ENCODE assay signal across 5 cellular contexts in the genomic region with DNA sequence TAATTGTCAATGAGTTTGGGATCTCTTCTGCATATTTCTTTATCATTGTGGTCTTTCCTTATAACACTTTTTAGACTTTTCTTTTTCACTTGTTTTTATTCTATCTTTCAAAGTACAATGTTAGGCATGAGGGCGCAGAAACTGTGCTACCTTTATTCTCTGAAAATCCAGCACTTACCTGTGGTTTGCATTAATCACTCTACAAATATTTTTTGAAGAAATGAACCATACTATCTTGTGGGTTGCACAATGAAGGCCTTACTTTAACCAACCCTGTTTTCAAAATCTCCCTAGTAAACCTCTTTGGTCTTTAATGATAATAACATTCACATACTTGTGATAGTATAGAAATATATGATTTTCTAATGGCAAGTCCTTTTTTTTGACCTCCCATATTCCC. TPM values are rescaled to one million over a fixed set of nuclear protein-coding genes. Genes with fewer than 3 reads are reported as not detected.
"Had no signal": no experiment of that assay in that cellular context is flagged by ENCODE, and none has a peak within 500 bp of the region (broad histone marks: within the 10 kb centered on the region; RNA-seq: fewer than 3 reads in every experiment).

No MANE protein-coding gene starts in this region.

RNA-seq across cellular contexts. Expression of a gene that starts 11.0 kb away (rescaled TPM):
- total RNA-seq: HepG2, HT-29, HT1080, IMR-90 had no signal
- polyA plus RNA-seq: HepG2, IMR-90, K562 had no signal
